Comparison of ENCODE assay signal across 10 cellular contexts in the genomic region with DNA sequence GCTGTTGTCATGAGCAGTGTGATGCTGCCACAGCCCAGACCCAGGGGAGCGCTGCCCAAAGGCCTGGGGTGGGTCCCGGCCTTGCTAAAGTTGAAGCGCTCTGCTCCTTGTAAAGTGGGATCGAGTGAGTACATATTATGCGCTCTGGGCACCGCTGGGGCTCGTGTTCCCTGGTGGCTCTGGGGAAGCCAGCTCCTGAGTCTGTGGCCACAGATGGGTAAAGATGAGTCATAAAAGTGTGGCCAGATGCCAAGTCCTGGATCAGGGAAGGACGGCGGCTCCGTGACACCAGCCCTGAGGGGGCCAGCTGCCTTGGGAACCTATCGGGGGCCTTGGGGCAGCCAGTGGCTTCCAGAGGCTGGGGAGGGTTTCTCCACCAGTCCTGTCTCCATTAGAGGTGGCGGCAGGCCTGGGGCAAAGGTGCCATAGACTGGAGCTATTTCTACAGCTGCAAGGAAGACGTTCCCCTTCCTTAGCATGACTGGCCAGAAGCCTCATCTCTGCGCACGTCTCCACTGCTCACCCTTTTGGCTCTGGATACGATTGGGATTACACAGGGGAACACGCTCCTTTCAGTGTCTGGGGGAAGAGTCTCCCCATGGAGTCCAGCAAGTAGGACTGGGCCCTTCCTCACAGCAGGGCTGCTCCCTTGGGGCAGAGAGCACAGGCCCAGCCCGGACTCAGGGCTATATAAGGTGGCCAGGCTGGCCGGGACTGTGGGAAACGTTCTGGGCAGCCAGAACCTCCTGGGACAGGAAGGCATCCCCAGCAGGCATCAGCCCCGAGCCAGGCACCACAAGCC. TPM values are rescaled to one million over a fixed set of nuclear protein-coding genes. Genes with fewer than 3 reads are reported as not detected.
DNase-seq lines count a peak whose midpoint lies in the region; ATAC-seq and TF ChIP-seq lines count a peak whose summit lies in the region.
"Had no signal": no experiment of that assay in that cellular context is flagged by ENCODE, and none has a peak within 500 bp of the region (broad histone marks: within the 10 kb centered on the region; RNA-seq: fewer than 3 reads in every experiment).

No MANE protein-coding gene starts in this region.

- ATAC-seq in left ventricle myocardium superior, result peak; percentile 25

- no peak for TF ChIP-seq CTCF in WERI-Rb-1 (IDR thresholded peaks at IDR 0.05; ENCODE audit: low read depth, low read length)

- no peak overlapping the region for H3K4me3 ChIP-seq in WERI-Rb-1 (ENCODE audit: low read depth, low read length)
- H3K4me3 ChIP-seq in urinary bladder (ENCODE audit: low read depth, low read length), result no peak overlapping the region

- no peaks in the 10 kb centered on the region for H3K9me3 ChIP-seq in WERI-Rb-1 (ENCODE audit: severe bottlenecking)

- intact Hi-C loops in left ventricle myocardium superior (cut with micrococcal nuclease), result no loop called here

- H3K36me3 ChIP-seq in WERI-Rb-1 (no peaks in the 10 kb centered on the region), urinary bladder (ENCODE audit: insufficient read depth) (no peaks in the 10 kb centered on the region)

- H3K27ac ChIP-seq in WERI-Rb-1 (no peak overlapping the region), urinary bladder (ENCODE audit: low read depth) (peak overlapping the region; percentile 4)

- no peaks in the 10 kb centered on the region for H3K27me3 ChIP-seq in WERI-Rb-1 (ENCODE audit: insufficient read depth, low read depth, severe bottlenecking)

- 33% methylated on average over 21 of the region's 21 CpGs for WGBS in urinary bladder

- DNase-seq in NCI-H82 (lab: John Stamatoyannopoulos, UW) (peak; percentile 73), NCI-H82 treated with DMSO at 0.1 percent for 48 hours (lab: John Stamatoyannopoulos, UW; ENCODE audit: unreplicated experiment) (no peak), WERI-Rb-1 (peak; percentile 25), left ventricle myocardium superior (peak; percentile 48), NCI-H1417 (lab: John Stamatoyannopoulos, UW) (no peak), ecto neural progenitor cell (ENCODE audit: low spot score) (no peak)
- DNase-seq in activated T-cell treated with anti-CD3 and anti-CD28 coated beads, Interleukin-2, amount 50 U/mL, for 1 hour, result no peak
- DNase-seq: naive B cell had no signal

- H3K4me1 ChIP-seq in urinary bladder (ENCODE audit: insufficient read depth), result no peaks in the 10 kb centered on the region

RNA-seq across cellular contexts. Expression of a gene that starts 1.2 kb away (rescaled TPM):
- total RNA-seq in left ventricle myocardium superior, result 4.1 TPM
- 3.3 TPM for total RNA-seq in urinary bladder
- polyA plus RNA-seq in urinary bladder, result 5.0 TPM

RNA-seq across cellular contexts. Expression of a gene that starts 3.1 kb away (rescaled TPM):
- total RNA-seq in left ventricle myocardium superior (10.9 TPM), urinary bladder (2.9 TPM)
- polyA plus RNA-seq in urinary bladder, result 44.5 TPM

RNA-seq across cellular contexts. Expression of a gene that starts 37.1 kb away (rescaled TPM):
- not detected for total RNA-seq in left ventricle myocardium superior
- total RNA-seq in urinary bladder, result 1.4 TPM
- 3.1 TPM for polyA plus RNA-seq in urinary bladder
- total RNA-seq: T-helper 1 cell treated with Interleukin-12 subunit alpha and Interleukin-12 subunit beta and Interleukin-4 antibody, amounts not matched to agents 30 ng/mL and 1 ng/mL, for 36 hours had no signal

RNA-seq across cellular contexts. Expression of a gene that starts 54.3 kb away (rescaled TPM):
- total RNA-seq in left ventricle myocardium superior (not detected), urinary bladder (not detected)
- polyA plus RNA-seq in urinary bladder, result 0.70 TPM
- total RNA-seq: T-helper 1 cell treated with Interleukin-12 subunit alpha and Interleukin-12 subunit beta and Interleukin-4 antibody, amounts not matched to agents 30 ng/mL and 1 ng/mL, for 36 hours had no signal

Comparison
In these comparisons a context has a peak if more than half of its experiments do, and no peak if none do; other contexts are left out.
1. DNase-seq: peak in NCI-H82 (single experiment), WERI-Rb-1 (single experiment) and left ventricle myocardium superior (single experiment); none in NCI-H82 treated with DMSO at 0.1 percent for 48 hours (single experiment), NCI-H1417 (0 of 3), activated T-cell treated with anti-CD3 and anti-CD28 coated beads, Interleukin-2, amount 50 U/mL, for 1 hour (single experiment) and ecto neural progenitor cell (single experiment).